Comparison of ENCODE assay signal across 9 cellular contexts in the genomic region with DNA sequence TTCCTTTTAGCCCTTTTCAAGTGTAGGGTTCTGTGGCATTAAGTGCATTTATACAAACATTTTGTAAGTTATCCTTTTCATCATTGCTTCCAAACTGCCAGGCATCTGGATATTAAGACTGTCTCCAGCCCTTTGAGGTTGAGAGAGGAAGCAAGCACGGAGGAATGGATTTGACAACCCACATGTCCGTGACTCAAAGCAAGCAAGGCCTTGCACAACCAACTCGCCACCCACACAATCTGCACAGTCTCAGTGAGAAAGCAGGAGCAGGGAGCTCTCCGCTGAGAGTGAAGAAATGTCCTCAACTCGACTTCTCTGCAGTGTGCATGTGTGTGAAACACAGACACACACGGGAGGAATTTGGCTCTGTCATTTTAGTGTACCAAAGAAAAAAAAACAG.
DNase-seq lines count a peak whose midpoint lies in the region; ATAC-seq, FAIRE-seq and TF ChIP-seq lines count a peak whose summit lies in the region.
"Had no signal": no experiment of that assay in that cellular context is flagged by ENCODE, and none has a peak within 500 bp of the region (broad histone marks: within the 10 kb centered on the region; RNA-seq: fewer than 3 reads in every experiment).

No MANE protein-coding gene starts in this region.

- H3K4me3 ChIP-seq in astrocyte of the cerebellum (ENCODE audit: low read depth, low read length) (no peak overlapping the region), keratinocyte (ENCODE audit: control insufficient read depth in 2 of 3, extremely low read depth in 1 of 3, insufficient read depth in 2 of 3, low read depth in 1 of 3, low read length in 3 of 3) (no peak overlapping the region)

- H3K9me1 ChIP-seq in keratinocyte (ENCODE audit: control insufficient read depth, extremely low read depth, insufficient read depth, low read length): no peaks in the 10 kb centered on the region

- no peak overlapping the region for H3K4me3 Mint-ChIP-seq in CD4-positive, alpha-beta T cell

- H3K4me1 ChIP-seq in keratinocyte (ENCODE audit: control insufficient read depth, extremely low read depth, insufficient read depth, low read length): peaks cover 15% of the 10 kb centered on the region

- H3K36me3 ChIP-seq in keratinocyte (ENCODE audit: control insufficient read depth in 2 of 2, extremely low read depth in 1 of 2, insufficient read depth in 2 of 2, low read length in 2 of 2): no peaks in the 10 kb centered on the region

- no peaks in the 10 kb centered on the region for H3K27me3 ChIP-seq in keratinocyte (ENCODE audit: control insufficient read depth, extremely low read depth, insufficient read depth, low read length)
- H3K27me3 ChIP-seq in CD4-positive, alpha-beta T cell (ENCODE audit: control insufficient read depth, insufficient read depth, low read length): no peaks in the 10 kb centered on the region

- TF ChIP-seq CTCF in astrocyte of the cerebellum (IDR thresholded peaks at IDR 0.05; ENCODE audit: low read depth, low read length, missing control alignments) (no peak), keratinocyte (optimal IDR thresholded peaks at IDR 0.05 in 1 of 3, IDR thresholded peaks at IDR 0.05 in 1 of 3, conservative IDR thresholded peaks at IDR 0.05 in 1 of 3; ENCODE audit: extremely low read depth in 1 of 3, insufficient read depth in 2 of 3, low read length in 3 of 3) (no peak)
- no peak for TF ChIP-seq CTCF in CD4-positive, alpha-beta T cell (IDR thresholded peaks at IDR 0.05)

- POLR2A ChIA-PET in CD4-positive, alpha-beta T cell (lab: Charles Lee): no interaction called here

- dilution Hi-C loops in keratinocyte (cut with MboI; ENCODE audit: extremely low pct_ligation_motif_present, low sequenced_read_pairs): no loop called here

- DNase-seq in HS-5 (ENCODE audit: low read depth): peak; percentile 55
- DNase-seq in astrocyte of the cerebellum (ENCODE audit: low read depth): peak; percentile 65
- no peak for DNase-seq in keratinocyte (ENCODE audit: low read depth, low spot score)
- peak; percentile 97 for DNase-seq in stromal cell of bone marrow (ENCODE audit: low read depth)
- no peak for DNase-seq in stimulated activated naive CD4-positive, alpha-beta T cell (lab: John Stamatoyannopoulos, UW)
- DNase-seq in CD4-positive, alpha-beta T cell: no peak
- DNase-seq: NCI-H524 had no signal

- ATAC-seq in GM19324 (IDR thresholded peaks at IDR 0.05; ENCODE audit: low FRiP score, unreplicated experiment) (no peak), GM18498 (IDR thresholded peaks at IDR 0.05; ENCODE audit: unreplicated experiment) (no peak)
- no peak for ATAC-seq in CD4-positive, alpha-beta T cell (ENCODE audit: poor library complexity)

- no peaks in the 10 kb centered on the region for H3K4me1 Mint-ChIP-seq in CD4-positive, alpha-beta T cell (ENCODE audit: low read depth)

- H3K27ac ChIP-seq in keratinocyte (ENCODE audit: control insufficient read depth, insufficient read depth, low read length): no peak overlapping the region
- no peak overlapping the region for H3K27ac ChIP-seq in CD4-positive, alpha-beta T cell (ENCODE audit: low read depth, low read length)

- no peak overlapping the region for H3K9ac ChIP-seq in keratinocyte (ENCODE audit: control insufficient read depth, extremely low read depth, insufficient read depth, low read length)

- no peaks in the 10 kb centered on the region for H3K9me3 ChIP-seq in keratinocyte (ENCODE audit: control insufficient read depth, low read depth, low read length)
- no peaks in the 10 kb centered on the region for H3K9me3 ChIP-seq in CD4-positive, alpha-beta T cell (ENCODE audit: control insufficient read depth, low read length)

- no peak overlapping the region for H2AFZ ChIP-seq in keratinocyte (ENCODE audit: control insufficient read depth, low read length)

- H3K9me3 Mint-ChIP-seq in CD4-positive, alpha-beta T cell: peaks cover 11% of the 10 kb centered on the region

- in situ Hi-C loops in astrocyte of the cerebellum (cut with HindIII; ENCODE audit: low sequenced_read_pairs): no loop called here

- intact Hi-C loops in CD4-positive, alpha-beta T cell (cut with DNase I, micrococcal nuclease): no loop called here

- peaks cover 45% of the 10 kb centered on the region for H3K36me3 Mint-ChIP-seq in CD4-positive, alpha-beta T cell (ENCODE audit: low read depth)

- H3K4me2 ChIP-seq in keratinocyte (ENCODE audit: control insufficient read depth, extremely low read depth, insufficient read depth, low read depth, low read length): peak overlapping the region; percentile 20

- no peak overlapping the region for H3K27ac Mint-ChIP-seq in CD4-positive, alpha-beta T cell

- CTCF ChIA-PET in CD4-positive, alpha-beta T cell (lab: Charles Lee): no interaction called here

- H3K27me3 Mint-ChIP-seq in CD4-positive, alpha-beta T cell: no peaks in the 10 kb centered on the region

- peak; percentile 70 for FAIRE-seq in keratinocyte (lab: Jason Lieb, UNC)

- peaks cover 2% of the 10 kb centered on the region for H3K79me2 ChIP-seq in keratinocyte (ENCODE audit: control insufficient read depth, insufficient read depth, low read length)

- H4K20me1 ChIP-seq in keratinocyte (ENCODE audit: control insufficient read depth, extremely low read depth, insufficient read depth, low read length): no peaks in the 10 kb centered on the region

Comparison
In these comparisons a context has a peak if more than half of its experiments do, and no peak if none do; other contexts are left out.
1. DNase-seq: peak in HS-5 (single experiment), astrocyte of the cerebellum (single experiment) and stromal cell of bone marrow (single experiment); none in keratinocyte (single experiment), stimulated activated naive CD4-positive, alpha-beta T cell (0 of 6) and CD4-positive, alpha-beta T cell (0 of 10).